In genomic region chr12:126905752-126906151, GRCh38 we compare ENCODE assay signal across 27 cellular contexts.
"Had no signal": no experiment of that assay in that cellular context is flagged by ENCODE, and none has a peak within 500 bp of the region (broad histone marks: within the 10 kb centered on the region; RNA-seq: fewer than 3 reads in every experiment).

No MANE protein-coding gene starts in this region.

- H3K36me3 Mint-ChIP-seq: memory B cell; naive thymus-derived CD4-positive, alpha-beta T cell; type B pancreatic cell had no signal

- H3K9me3 Mint-ChIP-seq: nephron, type B pancreatic cell had no signal

- H3K4me1 Mint-ChIP-seq: memory B cell; naive thymus-derived CD4-positive, alpha-beta T cell; nephron; stimulated activated naive CD8-positive, alpha-beta T cell treated with anti-CD3 and anti-CD28 coated beads, Interleukin-15, amount 100 ng/mL, for 72 hours had no signal

- H3K4me1 ChIP-seq: gastrocnemius medialis, psoas muscle, spleen, suprapubic skin, uterus had no signal

- FAIRE-seq: colon, keratinocyte had no signal

- H3K9me3 ChIP-seq: gastrocnemius medialis, ovary, psoas muscle, spleen, uterus had no signal

- H3K4me3 Mint-ChIP-seq: memory B cell; naive thymus-derived CD4-positive, alpha-beta T cell; nephron; stimulated activated naive CD8-positive, alpha-beta T cell treated with anti-CD3 and anti-CD28 coated beads, Interleukin-15, amount 100 ng/mL, for 72 hours; type B pancreatic cell had no signal

- H3K4me3 ChIP-seq: dorsolateral prefrontal cortex, gastrocnemius medialis, lung, ovary, psoas muscle, skin epidermis, spleen, suprapubic skin, uterus had no signal

- H3K27ac ChIP-seq: dorsolateral prefrontal cortex, epithelial cell of prostate, gastrocnemius medialis, ovary, psoas muscle, skin epidermis, spleen, suprapubic skin, uterus had no signal

- DNase-seq: dorsolateral prefrontal cortex; effector CD4-positive, alpha-beta T cell; foreskin fibroblast; gastrocnemius medialis; head of caudate nucleus; midbrain; naive thymus-derived CD4-positive, alpha-beta T cell; occipital lobe; ovary; posterior cingulate gyrus; psoas muscle; right cardiac atrium; spleen; stimulated activated CD4-positive, alpha-beta T cell treated with anti-CD3 and anti-CD28 coated beads, Interleukin-2, amount 100 ng/mL, for 48 hours; stimulated activated CD8-positive, alpha-beta memory T cell treated with anti-CD3 and anti-CD28 coated beads, Interleukin-4, amount 100 ng/mL, for 48 hours; stimulated activated naive CD4-positive, alpha-beta T cell; stimulated activated naive CD8-positive, alpha-beta T cell treated with anti-CD3 and anti-CD28 coated beads, Interleukin-15, amount 100 ng/mL, for 72 hours; uterus had no signal

- H3K36me3 ChIP-seq: gastrocnemius medialis, ovary, spleen, suprapubic skin, uterus had no signal

- H3K27me3 ChIP-seq: gastrocnemius medialis, ovary, uterus had no signal

- H3K27ac Mint-ChIP-seq: memory B cell; naive thymus-derived CD4-positive, alpha-beta T cell; nephron; stimulated activated naive CD8-positive, alpha-beta T cell treated with anti-CD3 and anti-CD28 coated beads, Interleukin-15, amount 100 ng/mL, for 72 hours; type B pancreatic cell had no signal
